10 cellular contexts compared by ENCODE assay signal in the genomic region with DNA sequence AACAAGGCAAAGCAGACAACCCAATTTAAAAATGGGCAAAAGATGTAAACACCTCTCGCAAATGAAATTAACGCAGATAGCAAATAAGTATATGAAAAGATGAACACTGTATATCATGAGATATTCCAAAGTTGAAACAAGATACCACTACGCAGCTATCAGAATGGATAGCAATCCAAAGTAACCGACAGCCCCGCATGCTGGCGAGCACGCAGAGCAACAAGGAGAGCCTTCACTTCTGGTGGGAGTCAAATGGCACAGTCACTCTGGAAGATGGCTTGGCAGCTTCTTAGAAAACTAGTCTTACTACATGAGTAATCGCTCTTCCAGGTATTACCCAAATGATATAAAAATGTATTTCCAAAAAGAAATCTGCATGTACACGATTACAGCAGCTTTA. TPM values are rescaled to one million over a fixed set of nuclear protein-coding genes. Genes with fewer than 3 reads are reported as not detected.
DNase-seq lines count a peak whose midpoint lies in the region; ATAC-seq and TF ChIP-seq lines count a peak whose summit lies in the region.
"Had no signal": no experiment of that assay in that cellular context is flagged by ENCODE, and none has a peak within 500 bp of the region (broad histone marks: within the 10 kb centered on the region; RNA-seq: fewer than 3 reads in every experiment).

No MANE protein-coding gene starts in this region.

- peaks cover 44% of the 10 kb centered on the region for H3K36me3 Mint-ChIP-seq in effector memory CD8-positive, alpha-beta T cell (ENCODE audit: insufficient read depth)

- no peaks in the 10 kb centered on the region for H3K9me3 Mint-ChIP-seq in effector memory CD8-positive, alpha-beta T cell

- H3K79me2 ChIP-seq in GM23248 (ENCODE audit: insufficient read depth) (peaks cover 55% of the 10 kb centered on the region), OCI-LY1 (ENCODE audit: insufficient read depth, low read length) (peaks cover 27% of the 10 kb centered on the region), parathyroid adenoma (peaks cover 27% of the 10 kb centered on the region)

- DNase-seq in GM23248 (peak; percentile 20), HuH-7 (ENCODE audit: low spot score) (no peak), prostate gland (ENCODE audit: low spot score) (no peak), SIG-M5 (lab: John Stamatoyannopoulos, UW) (no peak)
- no peak for DNase-seq in effector memory CD8-positive, alpha-beta T cell
- DNase-seq: NCI-H446 treated with DMSO at 0.1 percent for 48 hours had no signal

- H3F3A ChIP-seq in GM23248 (ENCODE audit: insufficient read depth) (0 out of 2 replicates have a peak, but pooled peaks cover 5% of the 10 kb centered on the region), OCI-LY1 (ENCODE audit: insufficient read depth, low read length) (no peaks in the 10 kb centered on the region)

- in situ Hi-C loops in GM23248 (cut with MboI): no loop called here

- no peaks in the 10 kb centered on the region for H3K27me3 ChIP-seq in GM23248 (replicated peaks; ENCODE audit: insufficient read depth)
- no peaks in the 10 kb centered on the region for H3K27me3 ChIP-seq in OCI-LY1 (ENCODE audit: insufficient read depth, low read length)
- H3K27me3 ChIP-seq in parathyroid adenoma (ENCODE audit: control insufficient read depth, insufficient read depth, low read length): no peaks in the 10 kb centered on the region
- no peaks in the 10 kb centered on the region for H3K27me3 ChIP-seq in prostate gland (replicated peaks; ENCODE audit: insufficient read depth)

- H3K4me1 ChIP-seq in GM23248 (ENCODE audit: insufficient read depth): peaks cover 16% of the 10 kb centered on the region; the same call in 1 of the 2 replicates
- peaks cover 20% of the 10 kb centered on the region for H3K4me1 ChIP-seq in OCI-LY1 (ENCODE audit: insufficient read depth, low read length, severe bottlenecking)
- peaks cover 5% of the 10 kb centered on the region for H3K4me1 ChIP-seq in parathyroid adenoma
- peaks cover 7% of the 10 kb centered on the region for H3K4me1 ChIP-seq in prostate gland (replicated peaks)

- no peaks in the 10 kb centered on the region for H3K9me2 ChIP-seq in GM23248 (ENCODE audit: insufficient read depth)
- H3K9me2 ChIP-seq in OCI-LY1 (ENCODE audit: low read depth, low read length): no peaks in the 10 kb centered on the region

- H3K4me1 Mint-ChIP-seq in effector memory CD8-positive, alpha-beta T cell (ENCODE audit: low read depth in 2 of 2): peaks cover 20 to 26% of the 10 kb centered on the region in 2 donors

- intact Hi-C loops in prostate gland (cut with DNase I): no loop called here

- TF ChIP-seq CTCF in OCI-LY1 (IDR thresholded peaks at IDR 0.05; ENCODE audit: low read length) (no peak), parathyroid adenoma (IDR thresholded peaks at IDR 0.05) (no peak), prostate gland (IDR thresholded peaks at IDR 0.05) (no peak)

- H3K27ac ChIP-seq in GM23248 (no peak overlapping the region), OCI-LY1 (ENCODE audit: low read depth, low read length, poor library complexity, severe bottlenecking) (no peak overlapping the region), parathyroid adenoma (no peak overlapping the region), prostate gland (no peak overlapping the region)

- ATAC-seq in effector memory CD8-positive, alpha-beta T cell (replicated peaks): no peak

- peak overlapping the region; percentile 99 for H3K9ac ChIP-seq in GM23248
- H3K9ac ChIP-seq in OCI-LY1 (ENCODE audit: low read length): peak overlapping the region; percentile 89
- no peak overlapping the region for H3K9ac ChIP-seq in parathyroid adenoma

- 79 to 83% methylated on average over 9 of the region's 9 CpGs for WGBS in GM23248 (ENCODE audit: low coverage in 1 of 2, low lambda C conversion rate in 2 of 2, missing lambda C conversion rate in 2 of 2), 2 experiments
- WGBS in prostate gland: 79% methylated on average over 9 of the region's 9 CpGs

- TF ChIP-seq POLR2A in prostate gland (IDR thresholded peaks at IDR 0.05): no peak

- H3K27me3 Mint-ChIP-seq in effector memory CD8-positive, alpha-beta T cell: no peaks in the 10 kb centered on the region

- H2AFZ ChIP-seq in GM23248 (no peak overlapping the region), OCI-LY1 (ENCODE audit: low read length) (no peak overlapping the region), parathyroid adenoma (no peak overlapping the region)

- H3K4me2 ChIP-seq in GM23248 (ENCODE audit: unreplicated experiment) (peak overlapping the region; percentile 88), OCI-LY1 (ENCODE audit: low read length) (peak overlapping the region; percentile 95), parathyroid adenoma (ENCODE audit: low read length) (peak overlapping the region; percentile 78)

- H3K27ac Mint-ChIP-seq in effector memory CD8-positive, alpha-beta T cell: peak overlapping the region; percentile 95

- peak overlapping the region; percentile 93 for H3K4me3 Mint-ChIP-seq in effector memory CD8-positive, alpha-beta T cell

- H4K20me1 ChIP-seq in GM23248 (ENCODE audit: insufficient read depth) (no peaks in the 10 kb centered on the region), OCI-LY1 (ENCODE audit: insufficient read depth, low read length) (no peaks in the 10 kb centered on the region)

- H3K4me3 ChIP-seq in GM23248 (peak overlapping the region; percentile 98), OCI-LY1 (ENCODE audit: low read depth, low read length, poor library complexity, severe bottlenecking) (peak overlapping the region; percentile 91), parathyroid adenoma (ENCODE audit: low read depth, low read length) (no peak overlapping the region), prostate gland (no peak overlapping the region)

- 0 out of 2 replicates have a peak, but pooled peaks cover 11% of the 10 kb centered on the region for H3K36me3 ChIP-seq in GM23248 (ENCODE audit: low read depth)
- peaks cover 22% of the 10 kb centered on the region for H3K36me3 ChIP-seq in OCI-LY1 (ENCODE audit: insufficient read depth, low read length)
- H3K36me3 ChIP-seq in parathyroid adenoma (ENCODE audit: control insufficient read depth, insufficient read depth, low read length): no peaks in the 10 kb centered on the region
- peaks cover 0 to 4% of the 10 kb centered on the region in 2 donors for H3K36me3 ChIP-seq in prostate gland

- H3K9me3 ChIP-seq in GM23248 (ENCODE audit: low read depth) (no peaks in the 10 kb centered on the region), OCI-LY1 (ENCODE audit: low read length) (no peaks in the 10 kb centered on the region), parathyroid adenoma (ENCODE audit: control insufficient read depth, low read length) (no peaks in the 10 kb centered on the region), prostate gland (no peaks in the 10 kb centered on the region)

RNA-seq across cellular contexts. Expression of gene NDUFA10, which starts 1.4 kb away (rescaled TPM):
- total RNA-seq in GM23248 (2014; rRNA removed; shearing (Covaris generic)): 154 and 207 TPM in 2 replicates
- polyA plus RNA-seq in GM23248 (2016; fragmentation: Nextera tagmentation; extraction: Ambion mirVana): 136 and 148 TPM in 2 replicates
- total RNA-seq in prostate gland: 100 to 1,000 TPM; 186 to 191 TPM

RNA-seq across cellular contexts. Expression of gene OR6B2, which starts 6.4 kb away (rescaled TPM):
- total RNA-seq in GM23248 (2014; rRNA removed; shearing (Covaris generic)): not detected in 2 replicates
- polyA plus RNA-seq in GM23248 (2016; fragmentation: Nextera tagmentation; extraction: Ambion mirVana): not detected in 2 replicates
- not detected for total RNA-seq in prostate gland
- total RNA-seq: renal cortical epithelial cell, temporal lobe had no signal

RNA-seq across cellular contexts. Expression of gene OR6B3, which starts 29.5 kb away (rescaled TPM):
- not detected in 2 replicates for total RNA-seq in GM23248 (2014; rRNA removed; shearing (Covaris generic))
- polyA plus RNA-seq in GM23248 (2016; fragmentation: Nextera tagmentation; extraction: Ambion mirVana): not detected in 2 replicates
- not detected for total RNA-seq in prostate gland
- total RNA-seq: renal cortical epithelial cell, temporal lobe had no signal

Comparison
In these comparisons a context has a peak if more than half of its experiments do, and no peak if none do; other contexts are left out.
1. H3K4me3 ChIP-seq: peak in GM23248 (single experiment) and OCI-LY1 (single experiment); none in parathyroid adenoma (single experiment) and prostate gland (0 of 2).
2. Peak in every context shown above with its lines, with median percentiles within 50 percentile points of each other: H3K4me2 ChIP-seq.